In genomic region chr6:169702640-169703246, GRCh38 we compare ENCODE assay signal across 6 cellular contexts. TPM values are rescaled to one million over a fixed set of nuclear protein-coding genes. Genes with fewer than 3 reads are reported as not detected.
DNase-seq lines count a peak whose midpoint lies in the region; ATAC-seq and TF ChIP-seq lines count a peak whose summit lies in the region.

No MANE protein-coding gene starts in this region.

- ATAC-seq in GM19025 (IDR thresholded peaks at IDR 0.05; ENCODE audit: low read depth, unreplicated experiment) (peak; percentile 1), HG03196 (IDR thresholded peaks at IDR 0.05; ENCODE audit: unreplicated experiment) (peak; percentile 15)

- DNase-seq in activated CD4-positive, alpha-beta memory T cell treated with anti-CD3 and anti-CD28 coated beads for 36 hours, result no peak
- peak in 1 of 2 donors; percentile 73 for DNase-seq in suprapubic skin (ENCODE audit: low spot score in 2 of 2)
- no peak for DNase-seq in pons (ENCODE audit: low spot score)

- intact Hi-C loops in activated CD4-positive, alpha-beta memory T cell treated with anti-CD3 and anti-CD28 coated beads for 36 hours (cut with micrococcal nuclease), result loop anchor here (1.0 to 10.0 kb wide), 7 partner anchors 20 to 852 kb away; partner anchors contain the start of genes DLL1, DYNLT2, ERMARD and TBP

- peak overlapping the region; percentile 94 for H3K9ac ChIP-seq in iPS-20b (ENCODE audit: low read depth, low read length)

- 5% methylated on average over 14 of the region's 41 CpGs for WGBS in suprapubic skin

- no peaks in the 10 kb centered on the region for H3K9me3 Mint-ChIP-seq in activated CD4-positive, alpha-beta memory T cell treated with anti-CD3 and anti-CD28 coated beads for 36 hours

- H3K36me3 ChIP-seq in iPS-20b (ENCODE audit: insufficient read depth, low read depth, low read length) (peaks cover 59% of the 10 kb centered on the region), suprapubic skin (no peaks in the 10 kb centered on the region)

- TF ChIP-seq POLR2A in suprapubic skin (IDR thresholded peaks at IDR 0.05), result no peak

- no peak for TF ChIP-seq CTCF in suprapubic skin (IDR thresholded peaks at IDR 0.05)

- H3K9me3 ChIP-seq in iPS-20b (ENCODE audit: insufficient read depth, low read depth, low read length) (no peaks in the 10 kb centered on the region), suprapubic skin (no peaks in the 10 kb centered on the region)

- CTCF ChIA-PET in activated CD4-positive, alpha-beta memory T cell treated with anti-CD3 and anti-CD28 coated beads for 36 hours (lab: Charles Lee), result interaction anchor here (1.8 kb wide), 2 partner anchors 17 to 19 kb away, joined by 6 to 7 read pairs; no protein-coding TSS in a partner anchor

- H3K27ac ChIP-seq in iPS-20b (ENCODE audit: low read length), result peak overlapping the region; percentile 89
- peak overlapping the region; percentile 91 for H3K27ac ChIP-seq in suprapubic skin

- peaks cover 25% of the 10 kb centered on the region for H3K4me1 ChIP-seq in iPS-20b (ENCODE audit: insufficient read depth, low read length)
- peaks cover 46% of the 10 kb centered on the region for H3K4me1 ChIP-seq in suprapubic skin

- POLR2A ChIA-PET in activated CD4-positive, alpha-beta memory T cell treated with anti-CD3 and anti-CD28 coated beads for 36 hours (lab: Charles Lee), result interaction anchor here (0.7 to 4.3 kb wide), 10 partner anchors 9 to 87 kb away, joined by 3 to 49 read pairs (median 6); partner anchors contain the start of genes DYNLT2, ERMARD and PHF10

- TF ChIP-seq EP300 in suprapubic skin (IDR thresholded peaks at IDR 0.05), result no peak

- peaks cover 42% of the 10 kb centered on the region for H3K4me1 Mint-ChIP-seq in activated CD4-positive, alpha-beta memory T cell treated with anti-CD3 and anti-CD28 coated beads for 36 hours (ENCODE audit: low read depth)

- H3K4me3 Mint-ChIP-seq in activated CD4-positive, alpha-beta memory T cell treated with anti-CD3 and anti-CD28 coated beads for 36 hours, result peak overlapping the region; percentile 89

- H3K4me3 ChIP-seq in iPS-20b (ENCODE audit: low read length) (peak overlapping the region; percentile 97), suprapubic skin (peak overlapping the region; percentile 80)

- peaks cover 28% of the 10 kb centered on the region for H3K36me3 Mint-ChIP-seq in activated CD4-positive, alpha-beta memory T cell treated with anti-CD3 and anti-CD28 coated beads for 36 hours

- H3K27me3 ChIP-seq in iPS-20b (ENCODE audit: insufficient read depth, low read length) (no peaks in the 10 kb centered on the region), suprapubic skin (no peaks in the 10 kb centered on the region)

- H3K27ac Mint-ChIP-seq in activated CD4-positive, alpha-beta memory T cell treated with anti-CD3 and anti-CD28 coated beads for 36 hours, result peak overlapping the region; percentile 88

- no peaks in the 10 kb centered on the region for H3K27me3 Mint-ChIP-seq in activated CD4-positive, alpha-beta memory T cell treated with anti-CD3 and anti-CD28 coated beads for 36 hours

RNA-seq across cellular contexts. Expression of gene C6orf120, which starts 0.8 kb away (rescaled TPM):
- total RNA-seq in activated CD4-positive, alpha-beta memory T cell treated with anti-CD3 and anti-CD28 coated beads for 36 hours, result 10 to 100 TPM; 15.1 to 15.4 TPM
- total RNA-seq in suprapubic skin, result 10 to 100 TPM; 19.4 to 23.1 (median 20.1) TPM

RNA-seq across cellular contexts. Expression of gene WDR27, which starts 0.9 kb away (rescaled TPM):
- 10 to 100 TPM; 39.7 to 41.6 TPM for total RNA-seq in activated CD4-positive, alpha-beta memory T cell treated with anti-CD3 and anti-CD28 coated beads for 36 hours
- total RNA-seq in suprapubic skin, result 10 to 100 TPM; 17.3 to 59.4 (median 26.6) TPM

RNA-seq across cellular contexts. Expression of gene PHF10, which starts 21.6 kb away (rescaled TPM):
- 10 to 100 TPM; 75.5 to 77.9 TPM for total RNA-seq in activated CD4-positive, alpha-beta memory T cell treated with anti-CD3 and anti-CD28 coated beads for 36 hours
- 10 to 100 TPM; 41.5 to 93.1 (median 47.8) TPM for total RNA-seq in suprapubic skin

RNA-seq across cellular contexts. Expression of gene DYNLT2, which starts 48.6 kb away (rescaled TPM):
- 1 to 10 TPM; 2.0 to 2.1 TPM for total RNA-seq in activated CD4-positive, alpha-beta memory T cell treated with anti-CD3 and anti-CD28 coated beads for 36 hours
- 1 to 10 TPM; 1.3 to 4.0 (median 2.2) TPM for total RNA-seq in suprapubic skin

RNA-seq across cellular contexts. Expression of gene ERMARD, which starts 48.7 kb away (rescaled TPM):
- 10 to 100 TPM; 23.9 to 24.6 TPM for total RNA-seq in activated CD4-positive, alpha-beta memory T cell treated with anti-CD3 and anti-CD28 coated beads for 36 hours
- total RNA-seq in suprapubic skin, result 10 to 100 TPM; 14.6 to 49.1 (median 20.4) TPM
